Comparison of ENCODE assay signal across 9 cellular contexts in genomic region chr21:46295996-46296752, GRCh38. TPM values are rescaled to one million over a fixed set of nuclear protein-coding genes. Genes with fewer than 3 reads are reported as not detected.
DNase-seq lines count a peak whose midpoint lies in the region; ATAC-seq and TF ChIP-seq lines count a peak whose summit lies in the region.
"Had no signal": no experiment of that assay in that cellular context is flagged by ENCODE, and none has a peak within 500 bp of the region (broad histone marks: within the 10 kb centered on the region; RNA-seq: fewer than 3 reads in every experiment).

No MANE protein-coding gene starts in this region.

- POLR2A ChIA-PET in RWPE1 (lab: Yijun Ruan, JAX; ENCODE audit: low non-redundant PET), result no interaction called here

- intact Hi-C loops in lower leg skin (cut with DNase I; ENCODE audit: low total_unique reads), result no loop called here

- TF ChIP-seq POLR2A in lower leg skin (IDR thresholded peaks at IDR 0.05), result no peak

- TF ChIP-seq CTCF in GM13976 (IDR thresholded peaks at IDR 0.05; ENCODE audit: borderline replicate concordance, control extremely low read depth, extremely low read depth, insufficient read depth, missing control alignments) (no peak), RWPE1 (conservative IDR thresholded peaks at IDR 0.05; ENCODE audit: low read depth) (no peak), lower leg skin (IDR thresholded peaks at IDR 0.05) (no peak)

- H3K4me3 ChIP-seq in adipocyte (ENCODE audit: low read length) (peak overlapping the region; percentile 66), lower leg skin (ENCODE audit: low read depth, poor library complexity, severe bottlenecking) (no peak overlapping the region)

- DNase-seq in GM13976 (ENCODE audit: low spot score) (peak; percentile 87), RWPE1 (ENCODE audit: low spot score) (no peak), adipocyte (ENCODE audit: low read depth) (peak; percentile 64), lower leg skin (ENCODE audit: low spot score in 2 of 2) (peak; percentile 86 to 97), ACHN (no peak)
- peak; percentile 37 for DNase-seq in stimulated activated CD8-positive, alpha-beta memory T cell treated with anti-CD3 and anti-CD28 coated beads, Interleukin-12 subunit alpha, Interleukin-12 subunit beta, amount 100 ng/mL, for 4 hours (ENCODE audit: low read depth)

- H3K27me3 ChIP-seq in adipocyte (replicated peaks; ENCODE audit: control insufficient read depth, insufficient read depth, low read length), result no peaks in the 10 kb centered on the region

- CTCF ChIA-PET in RWPE1 (lab: Yijun Ruan, JAX), result no interaction called here

- 65 to 74% methylated on average over 23 to 29 of the region's 29 CpGs for WGBS in lower leg skin, 2 donors

- in situ Hi-C loops in GM13976 (cut with MboI; ENCODE audit: low sequenced_read_pairs, unreplicated experiment) (no loop called here), ACHN (cut with HindIII; ENCODE audit: low pct_ligation_motif_present, low pct_unique_long_range_greater_than_20kb, low sequenced_read_pairs) (no loop called here)

- ATAC-seq in GM21367 (IDR thresholded peaks at IDR 0.05; ENCODE audit: unreplicated experiment) (no peak), HG02763 (IDR thresholded peaks at IDR 0.05; ENCODE audit: unreplicated experiment) (no peak)

- peaks cover 11% of the 10 kb centered on the region for H3K36me3 ChIP-seq in adipocyte (ENCODE audit: control insufficient read depth, insufficient read depth, low read length, severe bottlenecking)

- H3K27ac ChIP-seq in RWPE1, result peak overlapping the region; percentile 71
- H3K27ac ChIP-seq: KMS-11 had no signal

- peaks cover 23% of the 10 kb centered on the region for H3K4me1 ChIP-seq in adipocyte (ENCODE audit: control insufficient read depth, insufficient read depth, low read length)

- peak overlapping the region; percentile 81 for H3K9ac ChIP-seq in adipocyte (ENCODE audit: low read length)
- H3K9ac ChIP-seq: KMS-11 had no signal

- no peaks in the 10 kb centered on the region for H3K9me3 ChIP-seq in adipocyte (ENCODE audit: control insufficient read depth, low read length)

RNA-seq across cellular contexts. Expression of gene YBEY, which starts 10.0 kb away (rescaled TPM):
- total RNA-seq in lower leg skin, result 10 to 100 TPM in 3 of 4 donors, 1 to 10 TPM in 1; 7.4 to 21.7 (median 17.0) TPM

RNA-seq across cellular contexts. Expression of gene MCM3AP, which starts 10.8 kb away (rescaled TPM):
- 10 to 100 TPM; 45.5 to 71.4 (median 57.7) TPM for total RNA-seq in lower leg skin

RNA-seq across cellular contexts. Expression of gene C21orf58, which starts 27.5 kb away (rescaled TPM):
- total RNA-seq in lower leg skin, result 1 to 10 TPM; 2.2 to 4.8 (median 2.3) TPM

RNA-seq across cellular contexts. Expression of gene PCNT, which starts 27.8 kb away (rescaled TPM):
- 10 to 100 TPM; 30.3 to 44.0 (median 33.3) TPM for total RNA-seq in lower leg skin

Comparison
In these comparisons a context has a peak if more than half of its experiments do, and no peak if none do; other contexts are left out.
1. DNase-seq: peak in GM13976 (single experiment), adipocyte (single experiment), lower leg skin (2 of 2) and stimulated activated CD8-positive, alpha-beta memory T cell treated with anti-CD3 and anti-CD28 coated beads, Interleukin-12 subunit alpha, Interleukin-12 subunit beta, amount 100 ng/mL, for 4 hours (single experiment); none in RWPE1 (single experiment) and ACHN (single experiment).